14 cellular contexts compared by ENCODE assay signal in genomic region chr4:157172011-157172410, GRCh38. TPM values are rescaled to one million over a fixed set of nuclear protein-coding genes. Genes with fewer than 3 reads are reported as not detected.
A peak's percentile ranks its signal among the peaks of the same experiment; 100 is the strongest.
DNase-seq lines count a peak whose midpoint lies in the region; ATAC-seq and TF ChIP-seq lines count a peak whose summit lies in the region.
"Had no signal": no experiment of that assay in that cellular context is flagged by ENCODE, and none has a peak within 500 bp of the region (broad histone marks: within the 10 kb centered on the region; RNA-seq: fewer than 3 reads in every experiment).

No MANE protein-coding gene starts in this region.

- no peak overlapping the region for H3K27ac ChIP-seq in C4-2B
- no peak overlapping the region for H3K27ac ChIP-seq in IMR-90 (ENCODE audit: insufficient read depth, low read length)
- H3K27ac ChIP-seq: SJCRH30, vagina had no signal

- H2BK120ac ChIP-seq in IMR-90 (ENCODE audit: low read depth, low read length) = no peak overlapping the region

- TF ChIP-seq RAD21 in IMR-90 (IDR thresholded peaks at IDR 0.05; ENCODE audit: low read length) = peak; percentile 49

- H4K5ac ChIP-seq in IMR-90 (ENCODE audit: low read depth, low read length) = no peak overlapping the region

- no peak overlapping the region for H3K4me3 ChIP-seq in IMR-90 (ENCODE audit: insufficient read depth, low read depth, low read length)
- H3K4me3 ChIP-seq: SJCRH30, vagina had no signal

- CTCF ChIA-PET in IMR-90 (lab: Yijun Ruan, JAX) = interaction anchor here (0.6 kb wide), 1 partner anchor 115 kb away, joined by 3 read pairs; no protein-coding TSS in a partner anchor

- no peak overlapping the region for H3K4me3 Mint-ChIP-seq in activated T-cell treated with anti-CD3 and anti-CD28 coated beads, Interleukin-2, amount 50 U/mL, for 4 hours
- H3K4me3 Mint-ChIP-seq: activated T-helper 17 cell treated with anti-CD3 and anti-CD28 coated beads, Interleukin-2, amount 50 U/mL, for 72 hours had no signal

- H4K91ac ChIP-seq in IMR-90 (ENCODE audit: insufficient read depth, low read depth, low read length) = no peak overlapping the region

- H4K8ac ChIP-seq in IMR-90 (ENCODE audit: low read depth in 2 of 2, low read length in 2 of 2) = no peak overlapping the region

- peak; percentile 37 for TF ChIP-seq CTCF in C4-2B (conservative IDR thresholded peaks at IDR 0.05)
- peak; percentile 47 for TF ChIP-seq CTCF in IMR-90 (conservative IDR thresholded peaks at IDR 0.05; ENCODE audit: low read depth, low read length)

- in situ Hi-C loops in IMR-90 (cut with MboI; ENCODE audit: low sequenced_read_pairs) = no loop called here

- H4K20me1 ChIP-seq in IMR-90 (ENCODE audit: insufficient read depth, low read length) = no peaks in the 10 kb centered on the region

- no peaks in the 10 kb centered on the region for H3K4me1 ChIP-seq in IMR-90 (ENCODE audit: control insufficient read depth, insufficient read depth, low read length)
- H3K4me1 ChIP-seq: SJCRH30, vagina had no signal

- no peaks in the 10 kb centered on the region for H3K9me3 ChIP-seq in IMR-90 (ENCODE audit: control insufficient read depth, insufficient read depth, low read length)
- H3K9me3 ChIP-seq: SJCRH30, vagina had no signal

- no peaks in the 10 kb centered on the region for H3K79me1 ChIP-seq in IMR-90 (ENCODE audit: low read depth in 1 of 2, low read length in 2 of 2)

- no peaks in the 10 kb centered on the region for H3K36me3 ChIP-seq in IMR-90 (ENCODE audit: control insufficient read depth, insufficient read depth, low read length)
- H3K36me3 ChIP-seq: SJCRH30, vagina had no signal

- TF ChIP-seq POLR2A in IMR-90 (IDR thresholded peaks at IDR 0.05; ENCODE audit: low read depth, low read length) = no peak

- H3K9me1 ChIP-seq in IMR-90 (ENCODE audit: insufficient read depth, low read length) = no peaks in the 10 kb centered on the region

- no peak overlapping the region for H3K56ac ChIP-seq in IMR-90 (ENCODE audit: extremely low read depth, insufficient read depth, low read length)

- no peak overlapping the region for H2AK9ac ChIP-seq in IMR-90 (replicated peaks; ENCODE audit: low read depth, low read length, poor library complexity)

- no peaks in the 10 kb centered on the region for H3K27me3 ChIP-seq in IMR-90 (ENCODE audit: control insufficient read depth, insufficient read depth, low read length)
- H3K27me3 ChIP-seq: SJCRH30, vagina had no signal

- H2BK20ac ChIP-seq in IMR-90 (ENCODE audit: low read depth, low read length) = no peak overlapping the region

- H3K23ac ChIP-seq in IMR-90 (ENCODE audit: low read depth, low read length) = no peak overlapping the region

- no CpG with 5 or more reads among the region's 3 CpGs for WGBS in IMR-90 (ENCODE audit: extremely low coverage in 2 of 2, insufficient read length in 1 of 2), 2 experiments

- H3K27me3 Mint-ChIP-seq in activated T-cell treated with anti-CD3 and anti-CD28 coated beads, Interleukin-2, amount 50 U/mL, for 4 hours (ENCODE audit: low read depth) = no peaks in the 10 kb centered on the region
- H3K27me3 Mint-ChIP-seq: activated T-helper 17 cell treated with anti-CD3 and anti-CD28 coated beads, Interleukin-2, amount 50 U/mL, for 72 hours had no signal

- ATAC-seq in IMR-90 (ENCODE audit: low read depth) = no peak
- ATAC-seq in HG03135 (IDR thresholded peaks at IDR 0.05; ENCODE audit: unreplicated experiment) = no peak
- ATAC-seq in GM21717 (IDR thresholded peaks at IDR 0.05; ENCODE audit: unreplicated experiment) = no peak
- no peak for ATAC-seq in activated T-cell treated with anti-CD3 and anti-CD28 coated beads, Interleukin-2, amount 50 U/mL, for 4 hours
- ATAC-seq: activated CD4-positive, CD25-positive, alpha-beta regulatory T cell treated with anti-CD3 and anti-CD28 coated beads, Interleukin-2, amount 50 U/mL, for 24 hours; activated T-helper 17 cell treated with anti-CD3 and anti-CD28 coated beads, Interleukin-2, amount 50 U/mL, for 72 hours had no signal

- no peaks in the 10 kb centered on the region for H3K36me3 Mint-ChIP-seq in activated T-cell treated with anti-CD3 and anti-CD28 coated beads, Interleukin-2, amount 50 U/mL, for 4 hours (ENCODE audit: insufficient read depth)

- BruUV-seq in IMR-90 (replicated peaks; lab: Mats Ljungman, UMichigan) = no TSS peak

- H2AK5ac ChIP-seq in IMR-90 (ENCODE audit: low read depth, low read length) = no peak overlapping the region

- no peaks in the 10 kb centered on the region for H3K4me1 Mint-ChIP-seq in activated T-cell treated with anti-CD3 and anti-CD28 coated beads, Interleukin-2, amount 50 U/mL, for 4 hours (ENCODE audit: low read depth)
- H3K4me1 Mint-ChIP-seq: activated T-helper 17 cell treated with anti-CD3 and anti-CD28 coated beads, Interleukin-2, amount 50 U/mL, for 72 hours had no signal

- POLR2A ChIA-PET in IMR-90 (lab: Charles Lee; ENCODE audit: unreplicated experiment) = no interaction called here

- dilution Hi-C loops in IMR-90 (cut with HindIII; ENCODE audit: low sequenced_read_pairs, unreplicated experiment) = no loop called here

- H3K9ac ChIP-seq in IMR-90 (ENCODE audit: low read depth, low read length) = no peak overlapping the region

- no peak overlapping the region for H3K4ac ChIP-seq in IMR-90 (ENCODE audit: low read depth, low read length)

- no peak overlapping the region for H2AFZ ChIP-seq in IMR-90 (replicated peaks; ENCODE audit: low read length, poor library complexity)

- H3K9me3 Mint-ChIP-seq in activated T-cell treated with anti-CD3 and anti-CD28 coated beads, Interleukin-2, amount 50 U/mL, for 4 hours = peaks cover 7% of the 10 kb centered on the region
- H3K9me3 Mint-ChIP-seq: activated T-helper 17 cell treated with anti-CD3 and anti-CD28 coated beads, Interleukin-2, amount 50 U/mL, for 72 hours had no signal

- no peak overlapping the region for H3K4me2 ChIP-seq in IMR-90 (ENCODE audit: low read depth, low read length)

- H2BK15ac ChIP-seq in IMR-90 (ENCODE audit: low read depth, low read length) = no peak overlapping the region

- no peak overlapping the region for H3K18ac ChIP-seq in IMR-90 (ENCODE audit: low read depth, low read length)

- H3K14ac ChIP-seq in IMR-90 (replicated peaks; ENCODE audit: low read depth, low read length) = no peak overlapping the region

- H2BK5ac ChIP-seq in IMR-90 (ENCODE audit: low read depth, low read length, poor library complexity, severe bottlenecking) = no peak overlapping the region

- DNase-seq in IMR-90 (peak; percentile 31), astrocyte of the hippocampus (ENCODE audit: low read depth, low spot score) (peak; percentile 15), kidney tubule cell (ENCODE audit: low spot score) (peak; percentile 20), NCI-H1436 treated with DMSO at 0.1 percent for 48 hours (lab: John Stamatoyannopoulos, UW) (no peak)
- DNase-seq in activated T-cell treated with anti-CD3 and anti-CD28 coated beads, Interleukin-2, amount 50 U/mL, for 4 hours = no peak
- DNase-seq: NCI-H2107 had no signal

- intact Hi-C loops in IMR-90 (cut with micrococcal nuclease) = loop anchor here (5.0 kb wide), 1 partner anchor 200 kb away; the partner anchor contains the start of gene PDGFC

TF ChIP-seq in IMR-90, 13 proteins besides CTCF, POLR2A, EP300 and RAD21:
- no peak for TF ChIP-seq CHD1 (IDR thresholded peaks at IDR 0.05; ENCODE audit: low read depth, low read length)
- no peak for TF ChIP-seq RCOR1 (IDR thresholded peaks at IDR 0.05; ENCODE audit: insufficient replicate concordance, low read length)
- TF ChIP-seq CEBPB (IDR thresholded peaks at IDR 0.05; ENCODE audit: low read depth, low read length) = no peak
- TF ChIP-seq SMC3 (IDR thresholded peaks at IDR 0.05; ENCODE audit: low read depth, low read length) = peak; percentile 31; the same call in 1 of the 2 replicates
- no peak for TF ChIP-seq ELK1 (IDR thresholded peaks at IDR 0.05; ENCODE audit: borderline replicate concordance, low read depth, low read length)
- TF ChIP-seq MAFK (IDR thresholded peaks at IDR 0.05; ENCODE audit: low read depth, low read length) = no peak
TF ChIP-seq in IMR-90: peak in this region for 1.

RNA-seq across cellular contexts. Expression of gene GRIA2, which starts 48.5 kb away (rescaled TPM):
- total RNA-seq in IMR-90 (2012; rRNA removed) = not detected in 2 replicates
- not detected in 2 replicates for polyA plus RNA-seq in IMR-90 (2012; rRNA removed)
- not detected in 2 replicates for polyA plus RNA-seq in IMR-90 (2012; cell fraction: cytosol; rRNA removed)
- 0.08 TPM in 1 of 2 replicates, not detected in the other for polyA plus RNA-seq in IMR-90 (2012; cell fraction: nucleus; rRNA removed; ENCODE audit: low replicate concordance)
- not detected for total RNA-seq in activated T-cell treated with anti-CD3 and anti-CD28 coated beads, Interleukin-2, amount 50 U/mL, for 4 hours
- total RNA-seq: activated T-helper 17 cell treated with anti-CD3 and anti-CD28 coated beads, Interleukin-2, amount 50 U/mL, for 72 hours; mononuclear cell had no signal

Comparison
In these comparisons a context has a peak if more than half of its experiments do, and no peak if none do; other contexts are left out.
1. DNase-seq: peak in IMR-90 (single experiment), astrocyte of the hippocampus (single experiment) and kidney tubule cell (single experiment); none in NCI-H1436 treated with DMSO at 0.1 percent for 48 hours (single experiment) and activated T-cell treated with anti-CD3 and anti-CD28 coated beads, Interleukin-2, amount 50 U/mL, for 4 hours (single experiment).